ENCODE assay signal across 8 cellular contexts in the genomic region with DNA sequence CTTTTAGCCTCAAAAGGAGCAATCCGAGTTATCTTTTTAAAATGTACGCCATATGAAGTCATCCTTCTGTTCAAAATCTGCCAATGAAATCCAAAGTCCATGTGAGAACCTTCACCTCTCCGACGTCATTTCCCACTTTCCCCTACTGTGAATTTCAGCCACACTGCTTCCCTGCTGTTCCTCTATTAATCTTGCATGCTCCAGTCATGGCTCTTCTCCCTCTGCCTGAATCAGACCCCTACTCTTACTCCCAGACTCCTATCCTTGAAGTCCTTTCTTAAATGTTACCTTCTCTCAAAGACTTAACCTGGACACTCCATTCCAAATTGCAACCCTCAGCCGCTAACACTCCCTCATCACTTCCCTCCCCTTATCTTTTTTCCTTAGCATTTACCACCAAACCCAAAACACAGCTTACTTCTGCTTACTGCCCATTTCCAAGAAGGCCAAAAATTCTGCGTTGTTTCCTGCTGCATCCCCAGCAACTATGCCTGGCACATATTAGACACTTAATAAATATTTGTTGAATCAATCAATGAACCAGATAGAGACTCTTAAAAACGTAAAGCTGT. TPM values are rescaled to one million over a fixed set of nuclear protein-coding genes. Genes with fewer than 3 reads are reported as not detected.
DNase-seq lines count a peak whose midpoint lies in the region; ATAC-seq, FAIRE-seq and TF ChIP-seq lines count a peak whose summit lies in the region.

No MANE protein-coding gene starts in this region.

- H3K4me1 Mint-ChIP-seq in astrocyte (ENCODE audit: low read depth, unreplicated experiment) = peaks cover 27% of the 10 kb centered on the region

- H3K27me3 Mint-ChIP-seq in astrocyte (ENCODE audit: low read depth, unreplicated experiment) = no peaks in the 10 kb centered on the region

- TF ChIP-seq EP300 in upper lobe of left lung (IDR thresholded peaks at IDR 0.05) = no peak

- 10% methylated on average over 7 of the region's 7 CpGs for WGBS in right lobe of liver (ENCODE audit: insufficient coverage, low coverage, low lambda C conversion rate, missing lambda C conversion rate)
- 47 to 54% methylated on average over 7 of the region's 7 CpGs for WGBS in upper lobe of left lung, 2 donors

- FAIRE-seq in astrocyte (lab: Jason Lieb, UNC) = no peak

- ATAC-seq in right lobe of liver (peak in 3 of 4 donors; percentile 12 to 33 (median 32)), upper lobe of left lung (ENCODE audit: low FRiP score in 2 of 2) (no peak), GM19395 (IDR thresholded peaks at IDR 0.05; ENCODE audit: unreplicated experiment) (no peak)

- H3K27me3 ChIP-seq in astrocyte (ENCODE audit: insufficient read depth, low read length) = no peaks in the 10 kb centered on the region
- H3K27me3 ChIP-seq in right lobe of liver = no peaks in the 10 kb centered on the region
- H3K27me3 ChIP-seq in upper lobe of left lung = no peaks in the 10 kb centered on the region

- DNase-seq in D341Med (ENCODE audit: low spot score) (peak; percentile 33), LNCaP clone FGC (ENCODE audit: low read depth) (no peak), astrocyte (ENCODE audit: low read depth) (peak; percentile 40), right lobe of liver (peak in 1 of 3 donors; percentile 49), upper lobe of left lung (no peak), posterior cingulate gyrus (no peak)
- no peak for DNase-seq in activated CD4-positive, alpha-beta T cell treated with anti-CD3 and anti-CD28 coated beads, Interleukin-2, amount 50 U/mL, for 4 hours

- H3K36me3 ChIP-seq in astrocyte (ENCODE audit: insufficient read depth, low read length) = peaks cover 24% of the 10 kb centered on the region
- H3K36me3 ChIP-seq in right lobe of liver = peaks cover 0 to 24% (median 12%) of the 10 kb centered on the region in 4 donors
- H3K36me3 ChIP-seq in upper lobe of left lung = peaks cover 11 to 28% (median 21%) of the 10 kb centered on the region in 4 donors

- H3K27ac ChIP-seq in astrocyte (ENCODE audit: low read depth, low read length) = no peak overlapping the region
- peak overlapping the region; percentile 87 to 98 (median 98) for H3K27ac ChIP-seq in right lobe of liver
- peak overlapping the region in 3 of 4 donors; percentile 12 to 96 (median 90) for H3K27ac ChIP-seq in upper lobe of left lung

- TF ChIP-seq CTCF in LNCaP clone FGC (IDR thresholded peaks at IDR 0.05; ENCODE audit: control insufficient read depth, extremely low read depth, insufficient read depth) (no peak), astrocyte (IDR thresholded peaks at IDR 0.05; ENCODE audit: insufficient read depth, low read depth, low read length) (no peak), right lobe of liver (IDR thresholded peaks at IDR 0.05) (no peak), upper lobe of left lung (IDR thresholded peaks at IDR 0.05) (no peak)

- peaks cover 56% of the 10 kb centered on the region for H3K79me2 ChIP-seq in astrocyte (ENCODE audit: insufficient read depth, low read length)

- H3K9me3 ChIP-seq in astrocyte (ENCODE audit: insufficient read depth, low read depth, low read length) (no peaks in the 10 kb centered on the region), right lobe of liver (no peaks in the 10 kb centered on the region), upper lobe of left lung (no peaks in the 10 kb centered on the region)

- H3K4me3 ChIP-seq in LNCaP clone FGC (ENCODE audit: low read depth, low read length) (peak overlapping the region; percentile 90), astrocyte (ENCODE audit: insufficient read depth, low read depth, low read length) (peak overlapping the region; percentile 98), right lobe of liver (peak overlapping the region; percentile 89 to 96 (median 91)), upper lobe of left lung (peak overlapping the region in 3 of 4 donors; percentile 86 to 96 (median 95))

- H2AFZ ChIP-seq in astrocyte (ENCODE audit: low read depth, low read length) = no peak overlapping the region

- H4K20me1 ChIP-seq in astrocyte (ENCODE audit: insufficient read depth, low read length) = peaks cover 35% of the 10 kb centered on the region

- peaks cover 10% of the 10 kb centered on the region for H3K4me1 ChIP-seq in astrocyte (ENCODE audit: insufficient read depth, low read length)
- H3K4me1 ChIP-seq in right lobe of liver = peaks cover 0 to 29% (median 12%) of the 10 kb centered on the region in 4 donors
- H3K4me1 ChIP-seq in upper lobe of left lung = peaks cover 11 to 48% (median 26%) of the 10 kb centered on the region in 4 donors

- peak overlapping the region; percentile 94 for H3K4me2 ChIP-seq in astrocyte (ENCODE audit: low read length)

- intact Hi-C loops in right lobe of liver (cut with DNase I) (no loop called here), posterior cingulate gyrus (cut with DNase I) (loop anchor here (10.0 kb wide), 1 partner anchor 81 kb away; no protein-coding TSS in a partner anchor)

- no peaks in the 10 kb centered on the region for H3K9me3 Mint-ChIP-seq in astrocyte (ENCODE audit: unreplicated experiment)

- H3K9ac ChIP-seq in astrocyte (ENCODE audit: low read length) = peak overlapping the region; percentile 93

- peak overlapping the region; percentile 97 for H3K27ac Mint-ChIP-seq in astrocyte (ENCODE audit: unreplicated experiment)

- H3K4me3 Mint-ChIP-seq in astrocyte (ENCODE audit: unreplicated experiment) = peak overlapping the region; percentile 99

- peaks cover 30% of the 10 kb centered on the region for H3K36me3 Mint-ChIP-seq in astrocyte (ENCODE audit: low read depth, unreplicated experiment)

- TF ChIP-seq POLR2A in right lobe of liver (IDR thresholded peaks at IDR 0.05) (peak; percentile 74), upper lobe of left lung (IDR thresholded peaks at IDR 0.05) (no peak)

RNA-seq across cellular contexts. Expression of gene NKIRAS1, which starts 1.2 kb away (rescaled TPM):
- total RNA-seq in astrocyte = 10.7 and 11.0 TPM in 2 replicates
- 10 to 100 TPM in 2 of 6 experiments, 1 to 10 TPM in 4; 7.0 to 14.2 (median 8.5) TPM for total RNA-seq in right lobe of liver
- total RNA-seq in upper lobe of left lung = 10 to 100 TPM in 3 of 6 donors, 1 to 10 TPM in 3; 3.1 to 18.0 (median 9.1) TPM

RNA-seq across cellular contexts. Expression of gene RPL15, which starts 1.3 kb away (rescaled TPM):
- total RNA-seq in astrocyte = 1,579 and 1,629 TPM in 2 replicates
- 100 to 1,000 TPM; 572 to 932 (median 636) TPM for total RNA-seq in right lobe of liver
- 1,000 to 10,000 TPM in 4 of 6 donors, 100 to 1,000 TPM in 2; 326 to 1,968 (median 1,284) TPM for total RNA-seq in upper lobe of left lung

RNA-seq across cellular contexts. Expression of gene NR1D2, which starts 29.5 kb away (rescaled TPM):
- total RNA-seq in astrocyte (19.2 and 20.7 TPM in 2 replicates), right lobe of liver (10 to 100 TPM; 13.0 to 34.8 (median 18.2) TPM), upper lobe of left lung (10 to 100 TPM; 19.6 to 52.4 (median 38.9) TPM)

Comparison
In these comparisons a context has a peak if more than half of its experiments do, and no peak if none do; other contexts are left out.
1. DNase-seq: peak in D341Med (single experiment) and astrocyte (single experiment); none in LNCaP clone FGC (single experiment), upper lobe of left lung (0 of 2), posterior cingulate gyrus (0 of 10) and activated CD4-positive, alpha-beta T cell treated with anti-CD3 and anti-CD28 coated beads, Interleukin-2, amount 50 U/mL, for 4 hours (0 of 2).
2. ATAC-seq: peak in right lobe of liver (3 of 4); none in upper lobe of left lung (0 of 2) and GM19395 (single experiment).
3. Peak in every context shown above with its lines, with median percentiles within 50 percentile points of each other: H3K4me3 ChIP-seq.